24 cellular contexts compared by ENCODE assay signal in genomic region chr6:20922743-20923142, GRCh38.
DNase-seq lines count a peak whose midpoint lies in the region; ATAC-seq, FAIRE-seq and TF ChIP-seq lines count a peak whose summit lies in the region.
"Had no signal": no experiment of that assay in that cellular context is flagged by ENCODE, and none has a peak within 500 bp of the region (broad histone marks: within the 10 kb centered on the region; RNA-seq: fewer than 3 reads in every experiment).

No MANE protein-coding gene starts in this region.

- no peak overlapping the region for H4K8ac ChIP-seq in IMR-90 (ENCODE audit: low read depth in 2 of 2, low read length in 2 of 2)

- no peak for TF ChIP-seq RAD21 in IMR-90 (IDR thresholded peaks at IDR 0.05; ENCODE audit: low read length)

- no peak for TF ChIP-seq CTCF in IMR-90 (conservative IDR thresholded peaks at IDR 0.05; ENCODE audit: low read depth, low read length)
- TF ChIP-seq CTCF in PC-3 (conservative IDR thresholded peaks at IDR 0.05; ENCODE audit: low read depth, low read length): no peak
- no peak for TF ChIP-seq CTCF in kidney (IDR thresholded peaks at IDR 0.05; ENCODE audit: borderline replicate concordance, extremely low read depth, insufficient read depth)

- H3K9me3 ChIP-seq in IMR-90 (ENCODE audit: control insufficient read depth, insufficient read depth, low read length): no peaks in the 10 kb centered on the region
- H3K9me3 ChIP-seq in PC-3 (ENCODE audit: low read length): no peaks in the 10 kb centered on the region
- H3K9me3 ChIP-seq in kidney (ENCODE audit: control insufficient read depth in 1 of 2, low read length in 2 of 2): no peaks in the 10 kb centered on the region
- H3K9me3 ChIP-seq: BE2C, BLaER1, Caco-2 had no signal

- H2BK20ac ChIP-seq in IMR-90 (ENCODE audit: low read depth, low read length): no peak overlapping the region

- H2BK5ac ChIP-seq in IMR-90 (ENCODE audit: low read depth, low read length, poor library complexity, severe bottlenecking): no peak overlapping the region

- TF ChIP-seq POLR2A in IMR-90 (IDR thresholded peaks at IDR 0.05; ENCODE audit: low read depth, low read length): no peak

- H2BK120ac ChIP-seq in IMR-90 (ENCODE audit: low read depth, low read length): no peak overlapping the region

- peak; percentile 8 for FAIRE-seq in kidney (lab: Jason Lieb, UNC)
- FAIRE-seq: A204.1, D721Med, G401.6, GM19239 had no signal

- H4K20me1 ChIP-seq in IMR-90 (ENCODE audit: insufficient read depth, low read length) (no peaks in the 10 kb centered on the region), PC-3 (ENCODE audit: low read length) (no peaks in the 10 kb centered on the region)
- H4K20me1 ChIP-seq: BLaER1 had no signal

- H3K79me1 ChIP-seq in IMR-90 (ENCODE audit: low read depth in 1 of 2, low read length in 2 of 2): no peaks in the 10 kb centered on the region

- dilution Hi-C loops in IMR-90 (cut with HindIII; ENCODE audit: low sequenced_read_pairs, unreplicated experiment): no loop called here

- H3K18ac ChIP-seq in IMR-90 (ENCODE audit: low read depth, low read length): no peak overlapping the region

- no peaks in the 10 kb centered on the region for H3K9me2 ChIP-seq in PC-3 (replicated peaks; ENCODE audit: low read length)

- in situ Hi-C loops in IMR-90 (cut with MboI; ENCODE audit: low sequenced_read_pairs): no loop called here

- H3K79me2 ChIP-seq in PC-3 (ENCODE audit: low read length): no peaks in the 10 kb centered on the region

- CTCF ChIA-PET in IMR-90 (lab: Yijun Ruan, JAX) (no interaction called here), PC-3 (lab: Charles Lee) (interaction anchor here (0.5 kb wide), 1 partner anchor 164 kb away, joined by 3 read pairs; no protein-coding TSS in a partner anchor)

- H3K4ac ChIP-seq in IMR-90 (ENCODE audit: low read depth, low read length): no peak overlapping the region

- H4K5ac ChIP-seq in IMR-90 (ENCODE audit: low read depth, low read length): no peak overlapping the region

- H3F3A ChIP-seq in PC-3 (ENCODE audit: low read length, unreplicated experiment): no peaks in the 10 kb centered on the region

- intact Hi-C loops in IMR-90 (cut with micrococcal nuclease) (no loop called here), PC-3 (cut with micrococcal nuclease) (loop anchor here (5.0 kb wide), 2 partner anchors 45 to 85 kb away; no protein-coding TSS in a partner anchor), kidney (cut with DNase I) (no loop called here)

- H2BK15ac ChIP-seq in IMR-90 (ENCODE audit: low read depth, low read length): no peak overlapping the region

- H3K14ac ChIP-seq in IMR-90 (replicated peaks; ENCODE audit: low read depth, low read length): no peak overlapping the region

- H3K23ac ChIP-seq in IMR-90 (ENCODE audit: low read depth, low read length): no peak overlapping the region

- H2AFZ ChIP-seq in IMR-90 (replicated peaks; ENCODE audit: low read length, poor library complexity) (no peak overlapping the region), PC-3 (ENCODE audit: low read length) (no peak overlapping the region)

- BruUV-seq in IMR-90 (replicated peaks; lab: Mats Ljungman, UMichigan): no TSS peak
- no TSS peak for BruUV-seq in PC-3 (replicated peaks; lab: Mats Ljungman, UMichigan)

- H4K91ac ChIP-seq in IMR-90 (ENCODE audit: insufficient read depth, low read depth, low read length): no peak overlapping the region

- POLR2A ChIA-PET in IMR-90 (lab: Charles Lee; ENCODE audit: unreplicated experiment): no interaction called here
- POLR2A ChIA-PET in PC-3 (lab: Charles Lee; ENCODE audit: unreplicated experiment): interaction anchor here (0.7 kb wide), 1 partner anchor 52 kb away, joined by 3 read pairs; no protein-coding TSS in a partner anchor

- no peak overlapping the region for H3K4me2 ChIP-seq in IMR-90 (ENCODE audit: low read depth, low read length)
- H3K4me2 ChIP-seq in PC-3 (ENCODE audit: low read length): peak overlapping the region; percentile 70
- H3K4me2 ChIP-seq: BLaER1 had no signal

- DNase-seq in ELR (ENCODE audit: low read depth) (peak; percentile 6), IMR-90 (peak; percentile 11), PC-3 (peak; percentile 51), kidney (no peak), RPMI8226 (no peak), mesenteric fat pad (ENCODE audit: low spot score) (no peak), NCI-H524 treated with DMSO at 0.1 percent for 48 hours (lab: John Stamatoyannopoulos, UW) (no peak), CD1c-positive myeloid dendritic cell (ENCODE audit: extremely low spot score) (no peak)
- DNase-seq: 8988T; ACHN; BE2C; C1 segment of cervical spinal cord; Caco-2; Calu3; CD4-positive, alpha-beta T cell; CD8-positive, alpha-beta T cell; DMS79 treated with DMSO at 0.1 percent for 48 hours; EL; GF-D8 had no signal

- no peak overlapping the region for H3K56ac ChIP-seq in IMR-90 (ENCODE audit: extremely low read depth, insufficient read depth, low read length)

- H3K9ac ChIP-seq in IMR-90 (ENCODE audit: low read depth, low read length) (no peak overlapping the region), PC-3 (ENCODE audit: low read length) (no peak overlapping the region; the same call in 1 of the 2 replicates), kidney (ENCODE audit: low read length in 2 of 2) (no peak overlapping the region)
- H3K9ac ChIP-seq: BLaER1 had no signal

- H3K4me3 ChIP-seq in IMR-90 (ENCODE audit: insufficient read depth, low read depth, low read length) (no peak overlapping the region), PC-3 (ENCODE audit: low read length) (no peak overlapping the region), kidney (ENCODE audit: low read length in 2 of 2) (no peak overlapping the region)
- H3K4me3 ChIP-seq: BLaER1 had no signal

- H3K27me3 ChIP-seq in IMR-90 (ENCODE audit: control insufficient read depth, insufficient read depth, low read length): no peaks in the 10 kb centered on the region
- no peaks in the 10 kb centered on the region for H3K27me3 ChIP-seq in PC-3 (ENCODE audit: low read length)
- H3K27me3 ChIP-seq: BE2C, BLaER1 had no signal

- no peak overlapping the region for H3K27ac ChIP-seq in IMR-90 (ENCODE audit: insufficient read depth, low read length)
- peak overlapping the region; percentile 57 for H3K27ac ChIP-seq in PC-3 (ENCODE audit: low read length)
- H3K27ac ChIP-seq in kidney (ENCODE audit: low read depth in 2 of 2, low read length in 2 of 2): no peak overlapping the region
- H3K27ac ChIP-seq: BLaER1 had no signal

- ATAC-seq in IMR-90 (ENCODE audit: low read depth) (no peak), PC-3 (peak; percentile 75)
- ATAC-seq: CD8-positive, alpha-beta T cell had no signal

- H2AK5ac ChIP-seq in IMR-90 (ENCODE audit: low read depth, low read length): no peak overlapping the region

- H3K4me1 ChIP-seq in IMR-90 (ENCODE audit: control insufficient read depth, insufficient read depth, low read length) (peaks cover 5% of the 10 kb centered on the region), PC-3 (ENCODE audit: insufficient read depth, low read length) (peaks cover 53% of the 10 kb centered on the region), kidney (ENCODE audit: control insufficient read depth in 1 of 2, insufficient read depth in 1 of 2, low read depth in 1 of 2, low read length in 2 of 2) (no peaks in the 10 kb centered on the region)
- H3K4me1 ChIP-seq: BE2C, BLaER1 had no signal

- H2AK9ac ChIP-seq in IMR-90 (replicated peaks; ENCODE audit: low read depth, low read length, poor library complexity): no peak overlapping the region

- H3K9me1 ChIP-seq in IMR-90 (ENCODE audit: insufficient read depth, low read length): no peaks in the 10 kb centered on the region

- H3K36me3 ChIP-seq in IMR-90 (ENCODE audit: control insufficient read depth, insufficient read depth, low read length) (no peaks in the 10 kb centered on the region), PC-3 (ENCODE audit: low read depth, low read length) (no peaks in the 10 kb centered on the region), kidney (ENCODE audit: control insufficient read depth in 1 of 2, insufficient read depth in 2 of 2, low read length in 2 of 2) (no peaks in the 10 kb centered on the region)
- H3K36me3 ChIP-seq: BE2C, BLaER1 had no signal

TF ChIP-seq in IMR-90, 13 proteins besides CTCF, POLR2A, EP300 and RAD21:
- TF ChIP-seq ELK1 (IDR thresholded peaks at IDR 0.05; ENCODE audit: borderline replicate concordance, low read depth, low read length) (no peak), NFE2L2 (IDR thresholded peaks at IDR 0.05; ENCODE audit: low read depth, low read length) (no peak)
TF ChIP-seq in IMR-90: peak in this region for 0.

Comparison
In these comparisons a context has a peak if more than half of its experiments do, and no peak if none do; other contexts are left out.
1. DNase-seq: peak in ELR (single experiment), IMR-90 (single experiment) and PC-3 (single experiment); none in kidney (single experiment), RPMI8226 (single experiment), mesenteric fat pad (single experiment), NCI-H524 treated with DMSO at 0.1 percent for 48 hours (single experiment) and CD1c-positive myeloid dendritic cell (single experiment).